ENCODE assay signal across 34 cellular contexts in the genomic region with DNA sequence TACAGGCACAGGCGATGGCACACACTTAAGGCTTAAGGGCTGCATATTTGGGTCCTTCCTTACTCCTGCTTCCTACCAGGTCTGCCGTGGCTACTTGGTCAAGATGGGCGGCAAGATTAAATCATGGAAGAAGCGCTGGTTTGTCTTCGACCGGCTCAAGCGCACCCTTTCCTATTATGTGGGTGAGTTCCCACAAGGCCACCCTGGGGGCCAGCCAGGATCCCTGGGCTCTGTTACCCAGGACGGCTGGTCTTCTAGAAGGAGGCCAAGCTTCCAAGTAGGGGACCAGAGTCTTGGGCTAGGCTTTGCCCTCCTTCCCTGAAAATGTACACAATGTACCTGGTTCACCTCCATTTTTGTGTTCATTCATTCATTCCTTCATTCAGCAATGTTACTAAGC. TPM values are rescaled to one million over a fixed set of nuclear protein-coding genes. Genes with fewer than 3 reads are reported as not detected.
"Had no signal": no experiment of that assay in that cellular context is flagged by ENCODE, and none has a peak within 500 bp of the region (broad histone marks: within the 10 kb centered on the region; RNA-seq: fewer than 3 reads in every experiment).

No MANE protein-coding gene starts in this region.

- ATAC-seq: activated CD4-positive, alpha-beta T cell treated with anti-CD3 and anti-CD28 coated beads for 36 hours; activated CD4-positive, CD25-positive, alpha-beta regulatory T cell treated with anti-CD3 and anti-CD28 coated beads, Interleukin-2, amount 50 U/mL, for 24 hours; activated CD8-positive, alpha-beta T cell treated with anti-CD3 and anti-CD28 coated beads, Interleukin-2, amount 10 ng/mL, durations not matched to agents 7 days and 5 days; activated naive CD4-positive, alpha-beta T cell treated with anti-CD3 and anti-CD28 coated beads, Interleukin-2, amount 50 U/mL, for 72 hours; activated T-cell treated with anti-CD3 and anti-CD28 coated beads, Interleukin-2, amount 50 U/mL, for 4 hours; WTC11 had no signal

- H3K27me3 Mint-ChIP-seq: activated CD4-positive, alpha-beta T cell treated with anti-CD3 and anti-CD28 coated beads for 36 hours; activated CD4-positive, alpha-beta T cell treated with anti-CD3 and anti-CD28 coated beads, Interleukin-2, amount 10 ng/mL, durations not matched to agents 7 days and 5 days; brain; central memory CD8-positive, alpha-beta T cell had no signal

- H3K27ac Mint-ChIP-seq: activated CD4-positive, alpha-beta T cell treated with anti-CD3 and anti-CD28 coated beads for 36 hours; activated CD4-positive, alpha-beta T cell treated with anti-CD3 and anti-CD28 coated beads, Interleukin-2, amount 10 ng/mL, durations not matched to agents 7 days and 5 days; activated CD8-positive, alpha-beta T cell treated with anti-CD3 and anti-CD28 coated beads, Interleukin-2, amount 10 ng/mL, durations not matched to agents 7 days and 5 days; activated naive CD4-positive, alpha-beta T cell treated with anti-CD3 and anti-CD28 coated beads for 36 hours; activated T-helper 1 cell treated with anti-CD3 and anti-CD28 coated beads, Interleukin-12 subunit alpha, Interleukin-12 subunit beta, Interleukin-2, Interleukin-4 antibody, amounts not matched to agents 30 ng/mL and 10 ng/mL and 1 ng/mL, durations not matched to agents 14 hours and 24 hours and 36 hours; T-helper 1 cell treated with Interleukin-12 subunit alpha and Interleukin-12 subunit beta and Interleukin-4 antibody, amounts not matched to agents 30 μg/mL and 1 μg/mL, for 36 hours; T-helper 2 cell treated with Interferon-gamma antibody and Interleukin-4, amounts not matched to agents 5 μg/mL and 100 μg/mL, for 36 hours; WTC11 had no signal

- H3K9me3 Mint-ChIP-seq: activated CD4-positive, alpha-beta T cell treated with anti-CD3 and anti-CD28 coated beads, Interleukin-2, amount 10 ng/mL, durations not matched to agents 7 days and 5 days; activated naive CD4-positive, alpha-beta T cell treated with anti-CD3 and anti-CD28 coated beads for 36 hours; activated naive CD4-positive, alpha-beta T cell treated with anti-CD3 and anti-CD28 coated beads, Interleukin-2, amount 50 U/mL, for 72 hours; activated T-cell treated with anti-CD3 and anti-CD28 coated beads, Interleukin-2, amount 50 U/mL, for 4 hours; activated T-helper 1 cell treated with anti-CD3 and anti-CD28 coated beads, Interleukin-12 subunit alpha, Interleukin-12 subunit beta, Interleukin-2, Interleukin-4 antibody, amounts not matched to agents 30 ng/mL and 10 ng/mL and 1 ng/mL, durations not matched to agents 14 hours and 24 hours and 36 hours; brain; central memory CD8-positive, alpha-beta T cell; T-helper 1 cell treated with Interleukin-12 subunit alpha and Interleukin-12 subunit beta and Interleukin-4 antibody, amounts not matched to agents 30 μg/mL and 1 μg/mL, for 36 hours; T-helper 2 cell treated with Interferon-gamma antibody and Interleukin-4, amounts not matched to agents 5 μg/mL and 100 μg/mL, for 36 hours; WTC11 had no signal

- H3K27ac ChIP-seq: adrenal gland, SJCRH30, SK-N-MC had no signal

- H3K4me1 ChIP-seq: adrenal gland, SJCRH30 had no signal

- H3K9me3 ChIP-seq: adrenal gland, MG63, Peyer's patch, SJCRH30 had no signal

- H3K4me3 ChIP-seq: adrenal gland, MG63, Peyer's patch, SJCRH30, SK-N-MC had no signal

- H3K4me1 Mint-ChIP-seq: brain, WTC11 had no signal

- FAIRE-seq: TTC549 had no signal

- DNase-seq: activated CD4-positive, alpha-beta T cell treated with anti-CD3 and anti-CD28 coated beads for 36 hours; activated CD4-positive, alpha-beta T cell treated with anti-CD3 and anti-CD28 coated beads, Interleukin-2, amount 10 ng/mL, durations not matched to agents 7 days and 5 days; activated CD4-positive, alpha-beta T cell treated with anti-CD3 and anti-CD28 coated beads, Interleukin-2, amount 50 U/mL, for 48 hours; activated CD8-positive, alpha-beta T cell treated with anti-CD3 and anti-CD28 coated beads, Interleukin-2, amount 10 ng/mL, durations not matched to agents 7 days and 5 days; activated gamma-delta T cell treated with Interleukin-2 at 50 U/mL for 16 hours; activated naive CD4-positive, alpha-beta T cell treated with anti-CD3 and anti-CD28 coated beads for 36 hours; activated T-cell treated with anti-CD3 and anti-CD28 coated beads, Interleukin-2, amount 50 U/mL, for 4 hours; adrenal gland; Kasumi-1; KG1; MG63; NCI-H1048; NCI-H1105 treated with DMSO at 0.1 percent for 48 hours; NCI-H1436; NCI-H1694; NCI-H1930; NCI-H2081 treated with DMSO at 0.1 percent for 48 hours; NCI-H226; NCI-H446 treated with DMSO at 0.1 percent for 48 hours; NCI-H524 treated with DMSO at 0.1 percent for 48 hours; RPMI8226; SHP77; SJCRH30 had no signal

- H3K36me3 Mint-ChIP-seq: activated naive CD4-positive, alpha-beta T cell treated with anti-CD3 and anti-CD28 coated beads, Interleukin-2, amount 50 U/mL, for 72 hours had no signal

- H3K4me3 Mint-ChIP-seq: activated CD4-positive, alpha-beta T cell treated with anti-CD3 and anti-CD28 coated beads for 36 hours; activated CD4-positive, alpha-beta T cell treated with anti-CD3 and anti-CD28 coated beads, Interleukin-2, amount 10 ng/mL, durations not matched to agents 7 days and 5 days; activated CD8-positive, alpha-beta T cell treated with anti-CD3 and anti-CD28 coated beads, Interleukin-2, amount 10 ng/mL, durations not matched to agents 7 days and 5 days; activated naive CD4-positive, alpha-beta T cell treated with anti-CD3 and anti-CD28 coated beads for 36 hours; activated T-cell treated with anti-CD3 and anti-CD28 coated beads, Interleukin-2, amount 50 U/mL, for 4 hours; activated T-helper 1 cell treated with anti-CD3 and anti-CD28 coated beads, Interleukin-12 subunit alpha, Interleukin-12 subunit beta, Interleukin-2, Interleukin-4 antibody, amounts not matched to agents 30 ng/mL and 10 ng/mL and 1 ng/mL, durations not matched to agents 14 hours and 24 hours and 36 hours; brain; central memory CD8-positive, alpha-beta T cell; T-helper 1 cell treated with Interleukin-12 subunit alpha and Interleukin-12 subunit beta and Interleukin-4 antibody, amounts not matched to agents 30 μg/mL and 1 μg/mL, for 36 hours; T-helper 2 cell treated with Interferon-gamma antibody and Interleukin-4, amounts not matched to agents 5 μg/mL and 100 μg/mL, for 36 hours; WTC11 had no signal

- H3K27me3 ChIP-seq: adrenal gland, MG63, Peyer's patch, SJCRH30 had no signal

RNA-seq across cellular contexts. Expression of a gene that starts 29.1 kb away (rescaled TPM):
- total RNA-seq: activated CD4-positive, alpha-beta T cell treated with anti-CD3 and anti-CD28 coated beads for 36 hours; activated CD4-positive, alpha-beta T cell treated with anti-CD3 and anti-CD28 coated beads, Interleukin-2, amount 10 ng/mL, durations not matched to agents 7 days and 5 days; activated CD8-positive, alpha-beta T cell treated with anti-CD3 and anti-CD28 coated beads, Interleukin-2, amount 10 ng/mL, durations not matched to agents 7 days and 5 days; activated naive CD4-positive, alpha-beta T cell treated with anti-CD3 and anti-CD28 coated beads for 36 hours; activated naive CD4-positive, alpha-beta T cell treated with anti-CD3 and anti-CD28 coated beads, Interleukin-2, amount 50 U/mL, for 72 hours; activated T-cell treated with anti-CD3 and anti-CD28 coated beads, Interleukin-2, amount 50 U/mL, for 4 hours; activated T-helper 1 cell treated with anti-CD3 and anti-CD28 coated beads, Interleukin-12 subunit alpha, Interleukin-12 subunit beta, Interleukin-2, Interleukin-4 antibody, amounts not matched to agents 30 ng/mL and 10 ng/mL and 1 ng/mL, durations not matched to agents 14 hours and 24 hours and 36 hours; adrenal gland; SJCRH30; WTC11 had no signal
